Comparison of ENCODE assay signal across 16 cellular contexts in the genomic region with DNA sequence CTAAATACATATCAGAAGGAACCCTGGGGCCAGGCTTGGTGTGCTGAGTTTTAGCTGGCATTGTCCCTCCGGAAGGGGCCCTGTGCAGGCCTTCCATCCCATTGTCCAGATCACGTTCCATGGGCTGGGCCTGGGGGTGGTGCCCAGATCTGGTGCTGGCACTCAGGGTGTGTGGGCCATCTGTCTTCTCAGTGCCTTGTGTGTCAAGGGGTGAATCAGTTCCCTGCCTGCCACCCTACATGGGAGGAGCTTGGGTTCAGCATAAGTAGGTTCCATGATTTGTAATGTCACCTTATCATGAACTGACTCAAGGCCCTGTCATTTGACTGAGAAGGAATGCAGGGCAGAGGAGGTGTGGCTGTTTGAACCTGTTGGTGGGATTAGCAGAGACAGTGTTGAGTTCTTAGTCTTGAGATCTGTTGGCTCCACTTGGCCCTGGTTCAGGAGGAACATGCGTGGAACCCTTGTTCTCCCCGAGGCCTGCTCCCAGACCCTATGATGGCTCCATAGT.
DNase-seq lines count a peak whose midpoint lies in the region; ATAC-seq, FAIRE-seq and TF ChIP-seq lines count a peak whose summit lies in the region.
"Had no signal": no experiment of that assay in that cellular context is flagged by ENCODE, and none has a peak within 500 bp of the region (broad histone marks: within the 10 kb centered on the region; RNA-seq: fewer than 3 reads in every experiment).

No MANE protein-coding gene starts in this region.

- H3K4me1 ChIP-seq in kidney (ENCODE audit: control insufficient read depth in 1 of 2, insufficient read depth in 1 of 2, low read depth in 1 of 2, low read length in 2 of 2) (no peaks in the 10 kb centered on the region), suprapubic skin (peaks cover 17% of the 10 kb centered on the region), SK-N-SH (ENCODE audit: control insufficient read depth in 1 of 2, insufficient read depth in 2 of 2, low read depth in 1 of 2, low read length in 1 of 2) (peaks cover 0 to 6% of the 10 kb centered on the region in 2 experiments; a peak in 1 of 4 replicates)

- no peak overlapping the region for H3K27ac Mint-ChIP-seq in activated T-cell treated with anti-CD3 and anti-CD28 coated beads, Interleukin-2, amount 50 U/mL, for 72 hours

- TF ChIP-seq CTCF in kidney (IDR thresholded peaks at IDR 0.05; ENCODE audit: borderline replicate concordance, extremely low read depth, insufficient read depth) (no peak), suprapubic skin (IDR thresholded peaks at IDR 0.05) (no peak), SK-N-SH (IDR thresholded peaks at IDR 0.05) (no peak)

- no peaks in the 10 kb centered on the region for H3K79me2 ChIP-seq in SK-N-SH (ENCODE audit: insufficient read depth)

- no peak for TF ChIP-seq RAD21 in SK-N-SH (IDR thresholded peaks at IDR 0.05; ENCODE audit: low read length)

- DNase-seq in activated T-cell treated with anti-CD3 and anti-CD28 coated beads, Interleukin-2, amount 50 U/mL, for 72 hours: no peak
- DNase-seq in activated T-cell treated with anti-CD3 and anti-CD28 coated beads for 4 hours: no peak
- peak; percentile 76 for DNase-seq in SW480 (ENCODE audit: low spot score)
- peak; percentile 27 for DNase-seq in kidney
- DNase-seq in suprapubic skin (ENCODE audit: low spot score in 2 of 2): peak; percentile 52 to 63
- no peak for DNase-seq in SK-N-SH
- DNase-seq in NCI-H1417 (lab: John Stamatoyannopoulos, UW): no peak
- DNase-seq: Calu3, NCI-H1930, NCI-H748 treated with DMSO at 0.1 percent for 48 hours, SIG-M5 had no signal

- FAIRE-seq in kidney (lab: Jason Lieb, UNC): no peak
- FAIRE-seq: TTC549 had no signal

- H3K4me3 Mint-ChIP-seq in activated T-cell treated with anti-CD3 and anti-CD28 coated beads, Interleukin-2, amount 50 U/mL, for 72 hours: no peak overlapping the region
- H3K4me3 Mint-ChIP-seq: dendritic cell treated with granulocyte-macrophage colony-stimulating factor and Interleukin-4, amounts not matched to agents 40 ng/mL and 50 ng/mL, for 4 days had no signal

- TF ChIP-seq EP300 in suprapubic skin (IDR thresholded peaks at IDR 0.05) (no peak), SK-N-SH (IDR thresholded peaks at IDR 0.05; ENCODE audit: borderline replicate concordance in 1 of 2, low read depth in 1 of 2, low read length in 1 of 2) (no peak)

- peak; percentile 53 to 69 for ATAC-seq in activated T-cell treated with anti-CD3 and anti-CD28 coated beads, Interleukin-2, amount 50 U/mL, for 72 hours (replicated peaks in 1 of 2)
- no peak for ATAC-seq in GM18861 (IDR thresholded peaks at IDR 0.05; ENCODE audit: unreplicated experiment)

- no peaks in the 10 kb centered on the region for H3K27me3 ChIP-seq in suprapubic skin
- H3K27me3 ChIP-seq in SK-N-SH (ENCODE audit: insufficient read depth): no peaks in the 10 kb centered on the region
- H3K27me3 ChIP-seq: neutrophil had no signal

- H3K9ac ChIP-seq in kidney (ENCODE audit: low read length in 2 of 2) (no peak overlapping the region), SK-N-SH (no peak overlapping the region)
- H3K9ac ChIP-seq: KMS-11 had no signal

- H3F3A ChIP-seq in SK-N-SH (replicated peaks; ENCODE audit: insufficient read depth): no peaks in the 10 kb centered on the region

- WGBS in suprapubic skin: 100% methylated on average over 1 of the region's 4 CpGs
- whole genome bisulfite sequencing in SK-N-SH (ENCODE audit: low lambda C conversion rate): 100% methylated on average over 2 of the region's 4 CpGs

- no peak overlapping the region for H3K27ac ChIP-seq in kidney (ENCODE audit: low read depth in 2 of 2, low read length in 2 of 2)
- no peak overlapping the region for H3K27ac ChIP-seq in suprapubic skin
- no peak overlapping the region for H3K27ac ChIP-seq in SK-N-SH (ENCODE audit: low read depth in 2 of 2, low read length in 1 of 2)
- H3K27ac ChIP-seq: KMS-11, neutrophil had no signal

- no peaks in the 10 kb centered on the region for H3K9me3 ChIP-seq in kidney (ENCODE audit: control insufficient read depth in 1 of 2, low read length in 2 of 2)
- H3K9me3 ChIP-seq in suprapubic skin: no peaks in the 10 kb centered on the region
- H3K9me3 ChIP-seq in SK-N-SH: no peaks in the 10 kb centered on the region
- H3K9me3 ChIP-seq: neutrophil had no signal

- POLR2A ChIA-PET in SK-N-SH (lab: Yijun Ruan, JAX): no interaction called here

- intact Hi-C loops in kidney (cut with DNase I): no loop called here

- H2AFZ ChIP-seq in SK-N-SH (ENCODE audit: low read depth): no peak overlapping the region

- CTCF ChIA-PET in SK-N-SH (lab: Yijun Ruan, JAX): interaction anchor here (0.6 to 1.5 kb wide), 5 partner anchors 11 to 21 kb away, joined by 3 to 4 read pairs (median 3); no protein-coding TSS in a partner anchor

- H3K4me3 ChIP-seq in kidney (ENCODE audit: low read length in 2 of 2) (no peak overlapping the region), suprapubic skin (no peak overlapping the region), SK-N-SH (ENCODE audit: low read depth in 2 of 2, low read length in 1 of 2) (no peak overlapping the region)

- H3K36me3 ChIP-seq in kidney (ENCODE audit: control insufficient read depth in 1 of 2, insufficient read depth in 2 of 2, low read length in 2 of 2): no peaks in the 10 kb centered on the region
- H3K36me3 ChIP-seq in suprapubic skin: no peaks in the 10 kb centered on the region
- H3K36me3 ChIP-seq in SK-N-SH (replicated peaks in 1 of 2; ENCODE audit: control insufficient read depth in 1 of 2, insufficient read depth in 2 of 2, low read length in 1 of 2): no peaks in the 10 kb centered on the region
- H3K36me3 ChIP-seq: neutrophil had no signal

- no peaks in the 10 kb centered on the region for H3K4me1 Mint-ChIP-seq in activated T-cell treated with anti-CD3 and anti-CD28 coated beads, Interleukin-2, amount 50 U/mL, for 72 hours (ENCODE audit: low read depth)

- no peaks in the 10 kb centered on the region for H3K27me3 Mint-ChIP-seq in activated T-cell treated with anti-CD3 and anti-CD28 coated beads, Interleukin-2, amount 50 U/mL, for 72 hours (ENCODE audit: low read depth)

- no peak overlapping the region for H3K4me2 ChIP-seq in SK-N-SH
- H3K4me2 ChIP-seq: KMS-11 had no signal

- no peaks in the 10 kb centered on the region for H3K36me3 Mint-ChIP-seq in activated T-cell treated with anti-CD3 and anti-CD28 coated beads, Interleukin-2, amount 50 U/mL, for 72 hours (ENCODE audit: insufficient read depth in 2 of 2)

- H3K9me2 ChIP-seq in SK-N-SH: no peaks in the 10 kb centered on the region

- TF ChIP-seq POLR2A in suprapubic skin (IDR thresholded peaks at IDR 0.05): no peak

- no peaks in the 10 kb centered on the region for H3K9me3 Mint-ChIP-seq in activated T-cell treated with anti-CD3 and anti-CD28 coated beads, Interleukin-2, amount 50 U/mL, for 72 hours
- H3K9me3 Mint-ChIP-seq: dendritic cell treated with granulocyte-macrophage colony-stimulating factor and Interleukin-4, amounts not matched to agents 40 ng/mL and 50 ng/mL, for 4 days had no signal

- H4K20me1 ChIP-seq in SK-N-SH (ENCODE audit: insufficient read depth): no peaks in the 10 kb centered on the region

TF ChIP-seq in SK-N-SH, 30 proteins besides CTCF, POLR2A, EP300 and RAD21 (continues in another document):
- TF ChIP-seq MXI1 (IDR thresholded peaks at IDR 0.05; ENCODE audit: low read depth, low read length) (no peak), NRF1 (IDR thresholded peaks at IDR 0.05; ENCODE audit: low read depth, low read length) (no peak), TEAD4 (IDR thresholded peaks at IDR 0.05; ENCODE audit: borderline replicate concordance, insufficient read depth) (no peak), FOXJ3 (CRISPR knock-in tag; IDR thresholded peaks at IDR 0.05) (no peak), MEF2A (IDR thresholded peaks at IDR 0.05; ENCODE audit: borderline replicate concordance, low read depth) (no peak), SMC3 (IDR thresholded peaks at IDR 0.05; ENCODE audit: low read depth, low read length) (no peak), SIN3A (IDR thresholded peaks at IDR 0.05; ENCODE audit: borderline replicate concordance, low read depth, low read length) (no peak), FOSL2 (IDR thresholded peaks at IDR 0.05; ENCODE audit: borderline replicate concordance, low read depth) (no peak), GABPA (IDR thresholded peaks at IDR 0.05; ENCODE audit: low read depth) (no peak), POLR2AphosphoS5 (IDR thresholded peaks at IDR 0.05; ENCODE audit: low read depth, low read length) (no peak)
- TF ChIP-seq, protein P1, sequence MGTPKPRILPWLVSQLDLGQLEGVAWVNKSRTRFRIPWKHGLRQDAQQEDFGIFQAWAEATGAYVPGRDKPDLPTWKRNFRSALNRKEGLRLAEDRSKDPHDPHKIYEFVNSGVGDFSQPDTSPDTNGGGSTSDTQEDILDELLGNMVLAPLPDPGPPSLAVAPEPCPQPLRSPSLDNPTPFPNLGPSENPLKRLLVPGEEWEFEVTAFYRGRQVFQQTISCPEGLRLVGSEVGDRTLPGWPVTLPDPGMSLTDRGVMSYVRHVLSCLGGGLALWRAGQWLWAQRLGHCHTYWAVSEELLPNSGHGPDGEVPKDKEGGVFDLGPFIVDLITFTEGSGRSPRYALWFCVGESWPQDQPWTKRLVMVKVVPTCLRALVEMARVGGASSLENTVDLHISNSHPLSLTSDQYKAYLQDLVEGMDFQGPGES (IDR thresholded peaks at IDR 0.05; ENCODE audit: low read depth, low read length): no peak
- TF ChIP-seq, protein P2, sequence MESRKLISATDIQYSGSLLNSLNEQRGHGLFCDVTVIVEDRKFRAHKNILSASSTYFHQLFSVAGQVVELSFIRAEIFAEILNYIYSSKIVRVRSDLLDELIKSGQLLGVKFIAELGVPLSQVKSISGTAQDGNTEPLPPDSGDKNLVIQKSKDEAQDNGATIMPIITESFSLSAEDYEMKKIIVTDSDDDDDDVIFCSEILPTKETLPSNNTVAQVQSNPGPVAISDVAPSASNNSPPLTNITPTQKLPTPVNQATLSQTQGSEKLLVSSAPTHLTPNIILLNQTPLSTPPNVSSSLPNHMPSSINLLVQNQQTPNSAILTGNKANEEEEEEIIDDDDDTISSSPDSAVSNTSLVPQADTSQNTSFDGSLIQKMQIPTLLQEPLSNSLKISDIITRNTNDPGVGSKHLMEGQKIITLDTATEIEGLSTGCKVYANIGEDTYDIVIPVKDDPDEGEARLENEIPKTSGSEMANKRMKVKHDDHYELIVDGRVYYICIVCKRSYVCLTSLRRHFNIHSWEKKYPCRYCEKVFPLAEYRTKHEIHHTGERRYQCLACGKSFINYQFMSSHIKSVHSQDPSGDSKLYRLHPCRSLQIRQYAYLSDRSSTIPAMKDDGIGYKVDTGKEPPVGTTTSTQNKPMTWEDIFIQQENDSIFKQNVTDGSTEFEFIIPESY (IDR thresholded peaks at IDR 0.05; ENCODE audit: borderline replicate concordance, low read depth): no peak

Comparison
In these comparisons a context has a peak if more than half of its experiments do, and no peak if none do; other contexts are left out.
1. DNase-seq: peak in SW480 (single experiment), kidney (single experiment) and suprapubic skin (2 of 2); none in activated T-cell treated with anti-CD3 and anti-CD28 coated beads, Interleukin-2, amount 50 U/mL, for 72 hours (0 of 2), activated T-cell treated with anti-CD3 and anti-CD28 coated beads for 4 hours (single experiment), SK-N-SH (single experiment) and NCI-H1417 (0 of 3).